Comparison of ENCODE assay signal across 10 cellular contexts in genomic region chr18:51251625-51252024, GRCh38. TPM values are rescaled to one million over a fixed set of nuclear protein-coding genes. Genes with fewer than 3 reads are reported as not detected.
DNase-seq lines count a peak whose midpoint lies in the region; ATAC-seq lines count a peak whose summit lies in the region.
"Had no signal": no experiment of that assay in that cellular context is flagged by ENCODE, and none has a peak within 500 bp of the region (broad histone marks: within the 10 kb centered on the region; RNA-seq: fewer than 3 reads in every experiment).

No MANE protein-coding gene starts in this region.

- intact Hi-C loops in left cardiac atrium (cut with DNase I) = no loop called here

- ATAC-seq in GM18909 (IDR thresholded peaks at IDR 0.05; ENCODE audit: poor library complexity, unreplicated experiment) = peak; percentile 100
- peak; percentile 99 for ATAC-seq in GM21786 (IDR thresholded peaks at IDR 0.05; ENCODE audit: unreplicated experiment)
- peak; percentile 99 for ATAC-seq in HG03378 (IDR thresholded peaks at IDR 0.05; ENCODE audit: unreplicated experiment)
- peak; percentile 51 for ATAC-seq in esophagus mucosa
- ATAC-seq in left cardiac atrium = no peak

- DNase-seq in T1000 (lab: John Stamatoyannopoulos, UW) (no peak), left cardiac atrium (no peak), NCI-H82 (lab: John Stamatoyannopoulos, UW) (no peak)
- no peak for DNase-seq in stimulated activated naive CD4-positive, alpha-beta T cell (lab: John Stamatoyannopoulos, UW)
- DNase-seq: activated T-cell treated with anti-CD3 and anti-CD28 coated beads, Interleukin-2, amount 50 U/mL, for 48 hours; NCI-H2171 treated with DMSO at 0.1 percent for 48 hours had no signal

RNA-seq across cellular contexts. Expression of gene MEX3C, which starts 54.1 kb away (rescaled TPM):
- 19.4 TPM for total RNA-seq in esophagus mucosa
- 10 to 100 TPM; 18.2 to 28.4 TPM for total RNA-seq in left cardiac atrium

Comparison
In these comparisons a context has a peak if more than half of its experiments do, and no peak if none do; other contexts are left out.
1. ATAC-seq: peak in GM18909 (single experiment), GM21786 (single experiment), HG03378 (single experiment) and esophagus mucosa (single experiment); none in left cardiac atrium (0 of 2).